ENCODE assay signal across 8 cellular contexts in the genomic region with DNA sequence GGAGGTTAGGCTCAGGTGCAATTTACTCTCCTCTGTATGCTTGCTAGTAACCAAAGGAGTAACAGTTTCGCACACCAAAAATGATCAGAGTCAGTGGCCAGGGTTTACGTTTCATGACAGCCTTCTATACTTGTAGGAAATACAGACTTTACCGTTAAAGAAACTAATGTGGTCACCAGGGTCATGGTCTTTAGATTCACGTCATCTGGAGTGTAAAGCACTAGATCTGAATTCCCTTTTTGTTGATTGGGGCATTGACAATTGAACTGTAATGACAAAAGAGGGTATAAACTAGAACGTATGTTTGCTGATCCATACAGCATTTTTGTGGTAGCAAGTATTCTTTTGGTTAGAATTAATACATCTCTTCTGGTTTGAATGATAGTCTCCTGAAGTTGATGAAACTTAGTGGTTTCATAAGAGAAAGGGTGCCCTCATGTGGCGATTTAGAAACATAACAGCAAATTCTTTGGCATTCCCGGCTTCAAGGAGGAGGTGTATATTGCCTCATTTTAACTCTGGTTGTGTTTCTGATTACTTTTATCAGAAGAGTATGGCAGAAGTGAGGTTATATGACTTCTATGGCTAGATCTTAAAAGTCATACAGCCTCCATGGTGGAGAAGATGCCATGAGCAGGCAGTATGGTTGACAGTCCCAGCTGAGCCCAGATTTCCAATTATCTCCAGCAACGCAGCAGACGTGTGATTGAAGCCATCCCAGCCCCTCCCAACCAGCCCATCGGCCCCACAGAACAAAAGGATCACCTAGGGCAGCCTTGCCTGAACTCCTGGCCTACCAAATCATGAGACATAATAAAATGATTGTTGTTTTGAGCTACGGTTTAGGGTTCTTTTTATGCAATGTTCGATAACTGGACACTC. TPM values are rescaled to one million over a fixed set of nuclear protein-coding genes. Genes with fewer than 3 reads are reported as not detected.
DNase-seq lines count a peak whose midpoint lies in the region; FAIRE-seq and TF ChIP-seq lines count a peak whose summit lies in the region.

No MANE protein-coding gene starts in this region.

- peaks cover 15% of the 10 kb centered on the region for H3K4me1 ChIP-seq in KMS-11 (ENCODE audit: low read depth, poor library complexity, severe bottlenecking)
- peaks cover 19% of the 10 kb centered on the region for H3K4me1 ChIP-seq in OCI-LY7 (ENCODE audit: insufficient read depth, low read length, poor library complexity, severe bottlenecking)
- H3K4me1 ChIP-seq in right atrium auricular region, result peaks cover 0 to 4% of the 10 kb centered on the region in 2 donors

- H3K36me3 ChIP-seq in KMS-11 (ENCODE audit: insufficient read depth) (no peaks in the 10 kb centered on the region), OCI-LY7 (ENCODE audit: insufficient read depth, low read length) (no peaks in the 10 kb centered on the region), right atrium auricular region (no peaks in the 10 kb centered on the region)

- H3K4me2 ChIP-seq in KMS-11, result peak overlapping the region; percentile 48
- H3K4me2 ChIP-seq in OCI-LY7 (ENCODE audit: low read length), result peak overlapping the region; percentile 43

- H3K27ac ChIP-seq in KMS-11 (no peak overlapping the region; the same call in 1 of the 2 replicates), OCI-LY7 (ENCODE audit: low read depth, low read length, poor library complexity, severe bottlenecking) (no peak overlapping the region), right atrium auricular region (no peak overlapping the region)

- H2AFZ ChIP-seq in KMS-11 (ENCODE audit: low read depth) (peak overlapping the region; percentile 47; the same call in 1 of the 2 replicates), OCI-LY7 (ENCODE audit: low read length) (peak overlapping the region; percentile 66)

- H3K9me3 ChIP-seq in OCI-LY7 (ENCODE audit: low read length) (no peaks in the 10 kb centered on the region), right atrium auricular region (no peaks in the 10 kb centered on the region)

- FAIRE-seq in H54 (lab: Jason Lieb, UNC), result peak; percentile 84

- TF ChIP-seq POLR2A in H54 (IDR thresholded peaks at IDR 0.05; ENCODE audit: low read depth, low read length), result no peak

- H3K9ac ChIP-seq in KMS-11, result no peak overlapping the region

- H3K79me2 ChIP-seq in KMS-11 (ENCODE audit: insufficient read depth, low read depth) (no peaks in the 10 kb centered on the region), OCI-LY7 (ENCODE audit: insufficient read depth, low read depth, low read length) (no peaks in the 10 kb centered on the region)

- no peaks in the 10 kb centered on the region for H4K20me1 ChIP-seq in KMS-11 (ENCODE audit: insufficient read depth)
- H4K20me1 ChIP-seq in OCI-LY7 (ENCODE audit: insufficient read depth, low read length), result no peaks in the 10 kb centered on the region

- DNase-seq in stimulated activated CD4-positive, alpha-beta T cell treated with anti-CD3 and anti-CD28 coated beads, Interleukin-4, amount 100 ng/mL, for 24 hours, result peak; percentile 61
- no peak for DNase-seq in stimulated activated CD4-positive, alpha-beta T cell treated with anti-CD3 and anti-CD28 coated beads, Interleukin-1b, Interleukin-23, amount 100 ng/mL, for 48 hours
- DNase-seq in H54 (ENCODE audit: insufficient read length, low spot score), result peak; percentile 19
- DNase-seq in OCI-LY7 (ENCODE audit: low spot score), result peak; percentile 86
- DNase-seq in amniotic epithelial cell (ENCODE audit: low read depth), result peak; percentile 84
- no peak for DNase-seq in right atrium auricular region (ENCODE audit: low spot score)
- peak; percentile 77 for DNase-seq in retina

- TF ChIP-seq CTCF in KMS-11 (conservative IDR thresholded peaks at IDR 0.05; ENCODE audit: low read depth, low read length), result peak; percentile 69
- peak; percentile 94 for TF ChIP-seq CTCF in OCI-LY7 (conservative IDR thresholded peaks at IDR 0.05; ENCODE audit: low read length)
- TF ChIP-seq CTCF in right atrium auricular region (IDR thresholded peaks at IDR 0.05), result peak; percentile 30 to 80

- H3K4me3 ChIP-seq in KMS-11 (IDR thresholded peaks at IDR 0.05; ENCODE audit: insufficient read depth, low read depth, low read length) (no peak overlapping the region), OCI-LY7 (ENCODE audit: low read depth, low read length, poor library complexity, severe bottlenecking) (no peak overlapping the region), right atrium auricular region (no peak overlapping the region)

- no TSS peak for BruUV-seq in OCI-LY7 (replicated peaks; lab: Mats Ljungman, UMichigan)

- H3K27me3 ChIP-seq in KMS-11 (ENCODE audit: insufficient read depth, low read depth) (no peaks in the 10 kb centered on the region), right atrium auricular region (no peaks in the 10 kb centered on the region)

- POLR2A ChIA-PET in OCI-LY7 (lab: Charles Lee), result interaction anchor here (0.9 to 1.4 kb wide), 10 partner anchors 13 to 206 kb away, joined by 3 to 5 read pairs (median 3); partner anchors contain the start of gene TMEM123

- intact Hi-C loops in OCI-LY7 (cut with micrococcal nuclease; ENCODE audit: unreplicated experiment), result loop anchor here (1.0 to 5.0 kb wide), 9 partner anchors 43 to 207 kb away; partner anchors contain the start of genes BIRC2 and TMEM123

- H3K9me2 ChIP-seq in OCI-LY7 (ENCODE audit: insufficient read depth, low read length), result no peaks in the 10 kb centered on the region

- CTCF ChIA-PET in OCI-LY7 (lab: Charles Lee; ENCODE audit: unreplicated experiment), result interaction anchor here (0.6 to 1.6 kb wide), 3 partner anchors 118 to 199 kb away, joined by 3 to 15 read pairs (median 3); no protein-coding TSS in a partner anchor

RNA-seq across cellular contexts. Expression of gene MMP7, which starts 35.1 kb away (rescaled TPM):
- not detected in 2 replicates for total RNA-seq in OCI-LY7 (2014; rRNA removed; shearing (Covaris generic))
- total RNA-seq in OCI-LY7 (2022), result not detected in 2 replicates
- not detected for total RNA-seq in right atrium auricular region

RNA-seq across cellular contexts. Expression of gene TMEM123, which starts 42.8 kb away (rescaled TPM):
- 83.3 and 127 TPM in 2 replicates for total RNA-seq in OCI-LY7 (2014; rRNA removed; shearing (Covaris generic))
- 232 and 261 TPM in 2 replicates for total RNA-seq in OCI-LY7 (2022)
- total RNA-seq in right atrium auricular region, result 10 to 100 TPM; 72.8 to 80.7 TPM

Comparison
In these comparisons a context has a peak if more than half of its experiments do, and no peak if none do; other contexts are left out.
1. DNase-seq: peak in stimulated activated CD4-positive, alpha-beta T cell treated with anti-CD3 and anti-CD28 coated beads, Interleukin-4, amount 100 ng/mL, for 24 hours (single experiment), H54 (single experiment), OCI-LY7 (single experiment), amniotic epithelial cell (single experiment) and retina (single experiment); none in stimulated activated CD4-positive, alpha-beta T cell treated with anti-CD3 and anti-CD28 coated beads, Interleukin-1b, Interleukin-23, amount 100 ng/mL, for 48 hours (single experiment) and right atrium auricular region (single experiment).
2. Peak in every context shown above with its lines, with median percentiles within 50 percentile points of each other: CTCF ChIP-seq.